ENCODE assay signal across 21 cellular contexts in the genomic region with DNA sequence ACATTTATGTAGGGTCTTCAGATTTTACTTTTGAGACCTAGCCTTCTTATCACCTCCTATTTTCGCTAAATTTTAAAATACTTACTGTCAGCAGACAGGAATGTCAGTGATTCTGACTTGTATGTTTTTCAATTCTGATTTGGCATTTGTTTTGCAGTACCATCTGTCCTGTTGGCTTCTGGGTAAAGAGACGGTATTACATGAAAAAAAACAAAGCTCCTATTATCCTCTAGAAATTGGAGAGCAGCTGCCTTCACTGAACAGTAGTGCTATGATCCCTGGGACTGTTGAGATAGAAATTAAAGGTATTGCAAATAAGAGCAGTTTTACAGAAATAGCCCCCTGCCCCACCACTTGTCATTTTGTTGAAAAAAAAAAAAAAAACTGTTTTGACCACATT. TPM values are rescaled to one million over a fixed set of nuclear protein-coding genes. Genes with fewer than 3 reads are reported as not detected.
DNase-seq lines count a peak whose midpoint lies in the region; ATAC-seq and TF ChIP-seq lines count a peak whose summit lies in the region.
"Had no signal": no experiment of that assay in that cellular context is flagged by ENCODE, and none has a peak within 500 bp of the region (broad histone marks: within the 10 kb centered on the region; RNA-seq: fewer than 3 reads in every experiment).

No MANE protein-coding gene starts in this region.

- no peak for ATAC-seq in HG03039 (IDR thresholded peaks at IDR 0.05; ENCODE audit: unreplicated experiment)
- no peak for ATAC-seq in stimulated activated memory B cell treated with anti-CD40 and anti-IgM and Interleukin-4, amounts not matched to agents 10 μg/mL and 1 μg/mL and 100 μg/mL, for 72 hours
- ATAC-seq: activated naive CD4-positive, alpha-beta T cell treated with anti-CD3 and anti-CD28 coated beads, Interleukin-2, amount 50 U/mL, for 72 hours; activated T-cell treated with anti-CD3 and anti-CD28 coated beads, Interleukin-2, amount 50 U/mL, for 4 hours; body of pancreas; gastroesophageal sphincter; left lobe of liver; PC-3 had no signal

- H3K4me2 ChIP-seq in mammary epithelial cell (ENCODE audit: insufficient read depth, low read depth, low read length) (peak overlapping the region; percentile 9), SK-N-SH (no peak overlapping the region)

- H3K4me3 ChIP-seq in mammary epithelial cell (replicated peaks in 1 of 3; ENCODE audit: insufficient read depth in 1 of 3, low read depth in 2 of 3, low read length in 3 of 3) = no peak overlapping the region
- H3K4me3 ChIP-seq in breast epithelium = no peak overlapping the region
- no peak overlapping the region for H3K4me3 ChIP-seq in SK-N-SH (ENCODE audit: low read depth in 2 of 2, low read length in 1 of 2)
- H3K4me3 ChIP-seq: body of pancreas, gastroesophageal sphincter, SJSA1, thoracic aorta had no signal

- no peaks in the 10 kb centered on the region for H3K9me2 ChIP-seq in SK-N-SH

- H3K4me1 ChIP-seq in mammary epithelial cell (ENCODE audit: insufficient read depth, low read length) = peaks cover 10% of the 10 kb centered on the region
- H3K4me1 ChIP-seq in breast epithelium = no peaks in the 10 kb centered on the region
- peaks cover 0 to 7% of the 10 kb centered on the region in 2 experiments; a peak in 1 of 4 replicates for H3K4me1 ChIP-seq in SK-N-SH (ENCODE audit: control insufficient read depth in 1 of 2, insufficient read depth in 2 of 2, low read depth in 1 of 2, low read length in 1 of 2)
- H3K4me1 ChIP-seq: SJSA1 had no signal

- DNase-seq in mammary epithelial cell (peak; percentile 19), breast epithelium (ENCODE audit: low spot score in 2 of 2) (no peak), NCI-H82 (lab: John Stamatoyannopoulos, UW) (peak; percentile 72), epithelial cell of prostate (ENCODE audit: low read depth, low spot score) (no peak), superior temporal gyrus (ENCODE audit: extremely low spot score) (peak; percentile 76), SK-N-SH (no peak)
- DNase-seq: activated CD4-positive, CD25-positive, alpha-beta regulatory T cell treated with anti-CD3 and anti-CD28 coated beads, Interleukin-2, amount 50 U/mL, for 72 hours; activated T-cell treated with anti-CD3 and anti-CD28 coated beads, Interleukin-2, amount 50 U/mL, for 4 hours; body of pancreas; DMS53; erythroblast; H7 had no signal

- TF ChIP-seq RAD21 in SK-N-SH (IDR thresholded peaks at IDR 0.05; ENCODE audit: low read length) = no peak

- dilution Hi-C loops in mammary epithelial cell (cut with HindIII; ENCODE audit: low sequenced_read_pairs) = no loop called here

- intact Hi-C loops in mammary epithelial cell (cut with micrococcal nuclease) (no loop called here), breast epithelium (cut with DNase I; ENCODE audit: low total_unique reads) (no loop called here)

- H3K27ac ChIP-seq in mammary epithelial cell (ENCODE audit: insufficient read depth, low read depth, low read length) (no peak overlapping the region), breast epithelium (no peak overlapping the region), epithelial cell of prostate (peak overlapping the region; percentile 42), SK-N-SH (ENCODE audit: low read depth in 2 of 2, low read length in 1 of 2) (no peak overlapping the region)
- H3K27ac ChIP-seq: body of pancreas, gastroesophageal sphincter, SJSA1, thoracic aorta had no signal

- H3K36me3 Mint-ChIP-seq in stimulated activated memory B cell treated with anti-CD40 and anti-IgM and Interleukin-4, amounts not matched to agents 10 μg/mL and 1 μg/mL and 100 μg/mL, for 72 hours = peaks cover 19% of the 10 kb centered on the region

- in situ Hi-C loops in mammary epithelial cell (cut with MboI; ENCODE audit: low sequenced_read_pairs in 2 of 2) = loop anchor here in 1 of 2 donors (25.0 kb wide), 1 partner anchor 717 kb away; no protein-coding TSS in a partner anchor

- H2AFZ ChIP-seq in mammary epithelial cell (ENCODE audit: low read depth, low read length) (no peak overlapping the region), SK-N-SH (ENCODE audit: low read depth) (no peak overlapping the region)

- H3K9me3 Mint-ChIP-seq in stimulated activated memory B cell treated with anti-CD40 and anti-IgM and Interleukin-4, amounts not matched to agents 10 μg/mL and 1 μg/mL and 100 μg/mL, for 72 hours = no peaks in the 10 kb centered on the region
- H3K9me3 Mint-ChIP-seq: activated naive CD4-positive, alpha-beta T cell treated with anti-CD3 and anti-CD28 coated beads, Interleukin-2, amount 50 U/mL, for 72 hours; activated T-cell treated with anti-CD3 and anti-CD28 coated beads, Interleukin-2, amount 50 U/mL, for 4 hours; T-helper 2 cell treated with Interferon-gamma antibody and Interleukin-4, amounts not matched to agents 5 μg/mL and 100 μg/mL, for 36 hours had no signal

- H3K4me1 Mint-ChIP-seq in stimulated activated memory B cell treated with anti-CD40 and anti-IgM and Interleukin-4, amounts not matched to agents 10 μg/mL and 1 μg/mL and 100 μg/mL, for 72 hours = peaks cover 27% of the 10 kb centered on the region

- H3K27me3 ChIP-seq in mammary epithelial cell (ENCODE audit: insufficient read depth, low read length) (no peaks in the 10 kb centered on the region), breast epithelium (no peaks in the 10 kb centered on the region), SK-N-SH (ENCODE audit: insufficient read depth) (no peaks in the 10 kb centered on the region)
- H3K27me3 ChIP-seq: body of pancreas, gastroesophageal sphincter, SJSA1 had no signal

- no peaks in the 10 kb centered on the region for H3K9me3 ChIP-seq in mammary epithelial cell (replicated peaks; ENCODE audit: insufficient read depth, low read length)
- H3K9me3 ChIP-seq in breast epithelium = no peaks in the 10 kb centered on the region
- H3K9me3 ChIP-seq in SK-N-SH = no peaks in the 10 kb centered on the region
- H3K9me3 ChIP-seq: body of pancreas, gastroesophageal sphincter, SJSA1, thoracic aorta had no signal

- H3K36me3 ChIP-seq in mammary epithelial cell (ENCODE audit: insufficient read depth, low read length) = peaks cover 4% of the 10 kb centered on the region
- no peaks in the 10 kb centered on the region for H3K36me3 ChIP-seq in breast epithelium
- peaks cover 9 to 23% of the 10 kb centered on the region in 2 experiments for H3K36me3 ChIP-seq in SK-N-SH (replicated peaks in 1 of 2; ENCODE audit: control insufficient read depth in 1 of 2, insufficient read depth in 2 of 2, low read length in 1 of 2)

- H4K20me1 ChIP-seq in mammary epithelial cell (ENCODE audit: insufficient read depth, low read length) (peaks cover 9% of the 10 kb centered on the region), SK-N-SH (ENCODE audit: insufficient read depth) (peaks cover 87% of the 10 kb centered on the region)

- POLR2A ChIA-PET in SK-N-SH (lab: Yijun Ruan, JAX) = no interaction called here

- H3F3A ChIP-seq in SK-N-SH (replicated peaks; ENCODE audit: insufficient read depth) = no peaks in the 10 kb centered on the region

- H3K4me3 Mint-ChIP-seq in stimulated activated memory B cell treated with anti-CD40 and anti-IgM and Interleukin-4, amounts not matched to agents 10 μg/mL and 1 μg/mL and 100 μg/mL, for 72 hours = no peak overlapping the region
- H3K4me3 Mint-ChIP-seq: activated T-cell treated with anti-CD3 and anti-CD28 coated beads, Interleukin-2, amount 50 U/mL, for 4 hours; T-helper 2 cell treated with Interferon-gamma antibody and Interleukin-4, amounts not matched to agents 5 μg/mL and 100 μg/mL, for 36 hours had no signal

- BruUV-seq in mammary epithelial cell (replicated peaks; lab: Mats Ljungman, UMichigan) = no TSS peak

- no peak overlapping the region for H3K27ac Mint-ChIP-seq in stimulated activated memory B cell treated with anti-CD40 and anti-IgM and Interleukin-4, amounts not matched to agents 10 μg/mL and 1 μg/mL and 100 μg/mL, for 72 hours
- H3K27ac Mint-ChIP-seq: activated naive CD4-positive, alpha-beta T cell treated with anti-CD3 and anti-CD28 coated beads, Interleukin-2, amount 50 U/mL, for 72 hours; T-helper 2 cell treated with Interferon-gamma antibody and Interleukin-4, amounts not matched to agents 5 μg/mL and 100 μg/mL, for 36 hours had no signal

- CTCF ChIA-PET in mammary epithelial cell (lab: Charles Lee; ENCODE audit: low non-redundant PET) = no interaction called here
- CTCF ChIA-PET in SK-N-SH (lab: Yijun Ruan, JAX) = interaction anchor here (0.6 kb wide), 1 partner anchor 436 kb away, joined by 3 read pairs; no protein-coding TSS in a partner anchor

- TF ChIP-seq CTCF in mammary epithelial cell (conservative IDR thresholded peaks at IDR 0.05 in 1 of 2, IDR thresholded peaks at IDR 0.05 in 1 of 2; ENCODE audit: extremely low read depth in 1 of 2, insufficient read depth in 1 of 2, low read depth in 1 of 2, low read length in 2 of 2) (no peak), breast epithelium (IDR thresholded peaks at IDR 0.05) (no peak), SK-N-SH (IDR thresholded peaks at IDR 0.05) (no peak)

- no peak for TF ChIP-seq EP300 in SK-N-SH (IDR thresholded peaks at IDR 0.05; ENCODE audit: borderline replicate concordance in 1 of 2, low read depth in 1 of 2, low read length in 1 of 2)

- WGBS in mammary epithelial cell (ENCODE audit: low coverage, missing lambda C conversion rate) = 37% methylated on average over 2 of the region's 2 CpGs
- 84% methylated on average over 2 of the region's 2 CpGs for WGBS in SK-N-SH (ENCODE audit: low lambda C conversion rate)

- peaks cover 93% of the 10 kb centered on the region for H3K79me2 ChIP-seq in mammary epithelial cell (ENCODE audit: insufficient read depth, low read length)
- peaks cover 97% of the 10 kb centered on the region for H3K79me2 ChIP-seq in SK-N-SH (ENCODE audit: insufficient read depth)

- H3K27me3 Mint-ChIP-seq in stimulated activated memory B cell treated with anti-CD40 and anti-IgM and Interleukin-4, amounts not matched to agents 10 μg/mL and 1 μg/mL and 100 μg/mL, for 72 hours = no peaks in the 10 kb centered on the region

- no peak for TF ChIP-seq POLR2A in breast epithelium (IDR thresholded peaks at IDR 0.05)

- H3K9ac ChIP-seq in mammary epithelial cell (ENCODE audit: insufficient read depth, low read length) (no peak overlapping the region), SK-N-SH (no peak overlapping the region)

TF ChIP-seq in SK-N-SH, 30 proteins besides CTCF, POLR2A, EP300 and RAD21 (continues in another document):
- no peak for TF ChIP-seq TAF1 (IDR thresholded peaks at IDR 0.05; ENCODE audit: borderline replicate concordance, low read depth, low read length)
- no peak for TF ChIP-seq NRF1 (IDR thresholded peaks at IDR 0.05; ENCODE audit: low read depth, low read length)

RNA-seq across cellular contexts. Expression of gene ARMC8, which starts 8.4 kb away (rescaled TPM):
- 10 to 100 TPM; 37.3 to 67.5 TPM for total RNA-seq in mammary epithelial cell
- polyA plus RNA-seq in mammary epithelial cell = 40.9 TPM
- 225 TPM for polyA minus RNA-seq in mammary epithelial cell
- total RNA-seq in breast epithelium = 10 to 100 TPM; 74.4 to 93.3 (median 82.0) TPM
- 35.5 and 39.2 TPM in 2 replicates for polyA plus RNA-seq in SK-N-SH (2012; rRNA removed)
- 33.6 and 35.7 TPM in 2 replicates for polyA plus RNA-seq in SK-N-SH (2012; cell fraction: cytosol; rRNA removed)
- 43.9 and 57.2 TPM in 2 replicates for polyA plus RNA-seq in SK-N-SH (2012; cell fraction: nucleus; rRNA removed)

RNA-seq across cellular contexts. Expression of gene DBR1, which starts 20.8 kb away (rescaled TPM):
- total RNA-seq in mammary epithelial cell = 10 to 100 TPM; 12.5 to 16.7 TPM
- polyA plus RNA-seq in mammary epithelial cell = 11.2 TPM
- 6.6 TPM for polyA minus RNA-seq in mammary epithelial cell
- total RNA-seq in breast epithelium = 10 to 100 TPM in 2 of 3 donors, 1 to 10 TPM in 1; 9.9 to 20.5 (median 13.1) TPM
- polyA plus RNA-seq in SK-N-SH (2012; rRNA removed) = 9.2 and 10.1 TPM in 2 replicates
- polyA plus RNA-seq in SK-N-SH (2012; cell fraction: cytosol; rRNA removed) = 12.1 and 12.4 TPM in 2 replicates
- 5.8 and 8.5 TPM in 2 replicates for polyA plus RNA-seq in SK-N-SH (2012; cell fraction: nucleus; rRNA removed)

Comparison
In these comparisons a context has a peak if more than half of its experiments do, and no peak if none do; other contexts are left out.
1. DNase-seq: peak in mammary epithelial cell (single experiment), NCI-H82 (single experiment) and superior temporal gyrus (single experiment); none in breast epithelium (0 of 2), epithelial cell of prostate (single experiment) and SK-N-SH (single experiment).